18 cellular contexts compared by ENCODE assay signal in genomic region chr6:43917878-43918382, GRCh38.
DNase-seq lines count a peak whose midpoint lies in the region; ATAC-seq and TF ChIP-seq lines count a peak whose summit lies in the region.
"Had no signal": no experiment of that assay in that cellular context is flagged by ENCODE, and none has a peak within 500 bp of the region (broad histone marks: within the 10 kb centered on the region; RNA-seq: fewer than 3 reads in every experiment).

No MANE protein-coding gene starts in this region.

- H3K27me3 ChIP-seq in duodenal mucosa (ENCODE audit: control insufficient read depth in 1 of 2, insufficient read depth in 2 of 2, low read length in 2 of 2) (no peaks in the 10 kb centered on the region), lower lobe of right lung (ENCODE audit: low read depth) (no peaks in the 10 kb centered on the region)

- H3K27ac ChIP-seq in duodenal mucosa (ENCODE audit: low read depth, low read length) (peak overlapping the region; percentile 43), lower lobe of right lung (no peak overlapping the region)
- H3K27ac ChIP-seq: PC-9 had no signal

- no peaks in the 10 kb centered on the region for H3K9me3 Mint-ChIP-seq in activated naive CD8-positive, alpha-beta T cell treated with anti-CD3 and anti-CD28 coated beads for 36 hours
- H3K9me3 Mint-ChIP-seq: activated B cell treated with CpG ODN at 0.5 μM for 24 hours; activated naive CD4-positive, alpha-beta T cell treated with anti-CD3 and anti-CD28 coated beads, Interleukin-2, amount 50 U/mL, for 72 hours; natural killer cell; type B pancreatic cell had no signal

- H3K4me3 ChIP-seq in AG10803 (ENCODE audit: low read length) (no peak overlapping the region), duodenal mucosa (ENCODE audit: low read depth in 1 of 2, low read length in 2 of 2) (peak overlapping the region in 1 of 2 donors; percentile 25), lower lobe of right lung (no peak overlapping the region)
- H3K4me3 ChIP-seq: PC-9 had no signal

- no peaks in the 10 kb centered on the region for H3K27me3 Mint-ChIP-seq in activated naive CD8-positive, alpha-beta T cell treated with anti-CD3 and anti-CD28 coated beads for 36 hours

- H3K36me3 ChIP-seq in duodenal mucosa (ENCODE audit: control insufficient read depth in 1 of 2, insufficient read depth in 2 of 2, low read length in 2 of 2) (no peaks in the 10 kb centered on the region), lower lobe of right lung (no peaks in the 10 kb centered on the region)

- no peak for TF ChIP-seq CTCF in AG10803 (conservative IDR thresholded peaks at IDR 0.05; ENCODE audit: low read length)
- TF ChIP-seq CTCF in lower lobe of right lung (IDR thresholded peaks at IDR 0.05): no peak

- H3K4me3 Mint-ChIP-seq in activated naive CD8-positive, alpha-beta T cell treated with anti-CD3 and anti-CD28 coated beads for 36 hours: no peak overlapping the region
- H3K4me3 Mint-ChIP-seq: activated B cell treated with CpG ODN at 0.5 μM for 24 hours, natural killer cell, type B pancreatic cell had no signal

- H3K9me3 ChIP-seq in duodenal mucosa (ENCODE audit: control insufficient read depth in 1 of 2, low read length in 2 of 2) (no peaks in the 10 kb centered on the region), lower lobe of right lung (no peaks in the 10 kb centered on the region)

- H3K9ac ChIP-seq in duodenal mucosa (ENCODE audit: low read depth in 1 of 2, low read length in 2 of 2): peak overlapping the region in 1 of 2 donors; percentile 29

- intact Hi-C loops in lower lobe of right lung (cut with DNase I): no loop called here

- H3K4me1 Mint-ChIP-seq in activated naive CD8-positive, alpha-beta T cell treated with anti-CD3 and anti-CD28 coated beads for 36 hours: no peaks in the 10 kb centered on the region
- H3K4me1 Mint-ChIP-seq: activated B cell treated with CpG ODN at 0.5 μM for 24 hours had no signal

- ATAC-seq in lower lobe of right lung (no peak), HG03432 (IDR thresholded peaks at IDR 0.05; ENCODE audit: unreplicated experiment) (no peak)
- ATAC-seq: activated naive CD4-positive, alpha-beta T cell treated with anti-CD3 and anti-CD28 coated beads, Interleukin-2, amount 50 U/mL, for 72 hours; left ventricle myocardium superior; natural killer cell had no signal

- DNase-seq in AG10803 (ENCODE audit: low read depth) (peak; percentile 43), OCI-M1 (lab: John Stamatoyannopoulos, UW) (peak; percentile 55), lower lobe of right lung (peak; percentile 23), DMS53 (lab: John Stamatoyannopoulos, UW) (no peak)
- no peak for DNase-seq in activated CD4-positive, alpha-beta T cell treated with anti-CD3 and anti-CD28 coated beads, Interleukin-2, amount 50 U/mL, for 4 hours
- no peak for DNase-seq in activated naive CD8-positive, alpha-beta T cell treated with anti-CD3 and anti-CD28 coated beads for 36 hours
- DNase-seq: activated B cell treated with CpG ODN at 0.5 μM for 24 hours; activated CD8-positive, alpha-beta memory T cell treated with anti-CD3 and anti-CD28 coated beads, Interleukin-2, amount 50 U/mL, for 48 hours; KBM-7; left ventricle myocardium superior; natural killer cell; NCI-H146; NCI-H524; PC-9 had no signal

- no peaks in the 10 kb centered on the region for H3K36me3 Mint-ChIP-seq in activated naive CD8-positive, alpha-beta T cell treated with anti-CD3 and anti-CD28 coated beads for 36 hours
- H3K36me3 Mint-ChIP-seq: activated naive CD4-positive, alpha-beta T cell treated with anti-CD3 and anti-CD28 coated beads, Interleukin-2, amount 50 U/mL, for 72 hours; natural killer cell; type B pancreatic cell had no signal

- no peak overlapping the region for H3K27ac Mint-ChIP-seq in activated naive CD8-positive, alpha-beta T cell treated with anti-CD3 and anti-CD28 coated beads for 36 hours
- H3K27ac Mint-ChIP-seq: activated B cell treated with CpG ODN at 0.5 μM for 24 hours; activated naive CD4-positive, alpha-beta T cell treated with anti-CD3 and anti-CD28 coated beads, Interleukin-2, amount 50 U/mL, for 72 hours; natural killer cell; type B pancreatic cell had no signal

- H3K4me1 ChIP-seq in duodenal mucosa (ENCODE audit: control insufficient read depth in 1 of 2, insufficient read depth in 2 of 2, low read length in 2 of 2): peaks cover 56 to 57% of the 10 kb centered on the region in 2 donors
- H3K4me1 ChIP-seq in lower lobe of right lung: peaks cover 12% of the 10 kb centered on the region

Comparison
In these comparisons a context has a peak if more than half of its experiments do, and no peak if none do; other contexts are left out.
1. DNase-seq: peak in AG10803 (single experiment), OCI-M1 (single experiment) and lower lobe of right lung (single experiment); none in DMS53 (single experiment), activated CD4-positive, alpha-beta T cell treated with anti-CD3 and anti-CD28 coated beads, Interleukin-2, amount 50 U/mL, for 4 hours (0 of 2) and activated naive CD8-positive, alpha-beta T cell treated with anti-CD3 and anti-CD28 coated beads for 36 hours (single experiment).